ENCODE assay signal across 8 cellular contexts in genomic region chr2:37083873-37084792, GRCh38. TPM values are rescaled to one million over a fixed set of nuclear protein-coding genes. Genes with fewer than 3 reads are reported as not detected.
A peak's percentile ranks its signal among the peaks of the same experiment; 100 is the strongest.
DNase-seq lines count a peak whose midpoint lies in the region; ATAC-seq, FAIRE-seq and TF ChIP-seq lines count a peak whose summit lies in the region.

Gene GPATCH11, plus strand, starts transcription at chr2:37084518. Its CDS starts 3,864 bp downstream, at chr2:37088382.
Gene HEATR5B, minus strand, starts transcription at chr2:37084372. Its CDS starts 958 bp downstream, at chr2:37083414.

- H2AFZ ChIP-seq in GM23248, result peak within 1 kb of the TSS; percentile 96
- peak within 1 kb of the TSS; percentile 88 for H2AFZ ChIP-seq in Karpas-422 (ENCODE audit: low read length)

- no peaks in the 10 kb centered on the region for H3K27me3 ChIP-seq in DOHH2 (ENCODE audit: control insufficient read depth, low read length)
- no peaks in the 10 kb centered on the region for H3K27me3 ChIP-seq in GM23248 (replicated peaks; ENCODE audit: insufficient read depth)
- no peaks in the 10 kb centered on the region for H3K27me3 ChIP-seq in Karpas-422 (ENCODE audit: low read length)

- no peaks in the 10 kb centered on the region for H4K20me1 ChIP-seq in DOHH2 (ENCODE audit: control insufficient read depth, insufficient read depth, low read depth, low read length)
- H4K20me1 ChIP-seq in GM23248 (ENCODE audit: insufficient read depth), result no peaks in the 10 kb centered on the region
- H4K20me1 ChIP-seq in Karpas-422 (ENCODE audit: insufficient read depth, low read depth, low read length), result no peaks in the 10 kb centered on the region

- H3K4me1 ChIP-seq in DOHH2 (ENCODE audit: control insufficient read depth, low read length) (peaks cover 41% of the 10 kb centered on the region), GM23248 (ENCODE audit: insufficient read depth) (peaks cover 23% of the 10 kb centered on the region), Karpas-422 (ENCODE audit: low read length) (peaks cover 59% of the 10 kb centered on the region)

- 0 to 1% methylated on average over 71 to 74 of the region's 74 CpGs for WGBS in GM23248 (ENCODE audit: low coverage in 1 of 2, low lambda C conversion rate in 2 of 2, missing lambda C conversion rate in 2 of 2), 2 experiments

- intact Hi-C loops in natural killer cell (cut with micrococcal nuclease), result loop anchor here (10.0 kb wide), 2 partner anchors 151 to 279 kb away; partner anchors contain the start of genes CEBPZ and NDUFAF7

- H3K27ac Mint-ChIP-seq in natural killer cell, result no peak within 1 kb of the TSS

- H3F3A ChIP-seq in DOHH2 (ENCODE audit: control insufficient read depth, insufficient read depth) (peaks cover 8% of the 10 kb centered on the region), GM23248 (ENCODE audit: insufficient read depth) (peaks cover 13% of the 10 kb centered on the region)

- peak within 1 kb of the TSS; percentile 80 for H3K9ac ChIP-seq in GM23248
- H3K9ac ChIP-seq in Karpas-422 (ENCODE audit: low read length), result peak within 1 kb of the TSS; percentile 75

- FAIRE-seq in RCC 7860 (lab: Jason Lieb, UNC), result peak; percentile 72

- in situ Hi-C loops in GM23248 (cut with MboI), result no loop called here

- H3K4me2 ChIP-seq in DOHH2 (ENCODE audit: low read length) (peak within 1 kb of the TSS; percentile 71), GM23248 (ENCODE audit: unreplicated experiment) (peak within 1 kb of the TSS; percentile 97), Karpas-422 (ENCODE audit: low read depth, low read length, poor library complexity, severe bottlenecking) (peak within 1 kb of the TSS; percentile 88)

- H3K79me2 ChIP-seq in DOHH2 (ENCODE audit: control insufficient read depth, low read length), result peaks cover 40% of the 10 kb centered on the region
- peaks cover 53% of the 10 kb centered on the region for H3K79me2 ChIP-seq in GM23248 (ENCODE audit: insufficient read depth)
- H3K79me2 ChIP-seq in Karpas-422 (ENCODE audit: low read length), result peaks cover 78% of the 10 kb centered on the region

- DNase-seq in GM23248 (peak; percentile 98), Karpas-422 (peak; percentile 98), RCC 7860 (ENCODE audit: low spot score) (peak; percentile 95), activated T-helper 1 cell treated with Interleukin-2 at 50 U/mL for 16 hours (ENCODE audit: low read depth) (peak; percentile 90), fibroblast of pulmonary artery (ENCODE audit: low read depth) (peak; percentile 98), natural killer cell (peak; percentile 72)
- peak; percentile 92 for DNase-seq in stimulated activated naive CD4-positive, alpha-beta T cell treated with Interleukin-2 at 50 U/mL for 16 hours (lab: John Stamatoyannopoulos, UW)

- no peak within 1 kb of the TSS for H3K4me3 Mint-ChIP-seq in natural killer cell

- peaks cover 39% of the 10 kb centered on the region in 2 donors for H3K4me1 Mint-ChIP-seq in natural killer cell

- H3K9me3 ChIP-seq in DOHH2 (ENCODE audit: control insufficient read depth, insufficient read depth, low read length) (no peaks in the 10 kb centered on the region), GM23248 (ENCODE audit: low read depth) (no peaks in the 10 kb centered on the region), Karpas-422 (ENCODE audit: low read length) (no peaks in the 10 kb centered on the region)

- H3K9me2 ChIP-seq in DOHH2 (replicated peaks; ENCODE audit: control insufficient read depth, low read length), result no peaks in the 10 kb centered on the region
- no peaks in the 10 kb centered on the region for H3K9me2 ChIP-seq in GM23248 (ENCODE audit: insufficient read depth)
- no peaks in the 10 kb centered on the region for H3K9me2 ChIP-seq in Karpas-422 (replicated peaks; ENCODE audit: insufficient read depth, low read length)

- TF ChIP-seq CTCF in DOHH2 (IDR thresholded peaks at IDR 0.05; ENCODE audit: low read depth, low read length, poor library complexity, severe bottlenecking), result no peak
- no peak for TF ChIP-seq CTCF in fibroblast of pulmonary artery (IDR thresholded peaks at IDR 0.05; ENCODE audit: low read length, missing control alignments)
- TF ChIP-seq CTCF in natural killer cell (IDR thresholded peaks at IDR 0.05), result no peak

- peaks cover 7% of the 10 kb centered on the region for H3K36me3 Mint-ChIP-seq in natural killer cell

- H3K27ac ChIP-seq in DOHH2 (ENCODE audit: low read depth, low read length) (no peak within 1 kb of the TSS), GM23248 (peak within 1 kb of the TSS; percentile 47), Karpas-422 (ENCODE audit: low read length) (peak within 1 kb of the TSS; percentile 28)

- H3K36me3 ChIP-seq in DOHH2 (ENCODE audit: control insufficient read depth, low read length), result peaks cover 24% of the 10 kb centered on the region
- peaks cover 5% of the 10 kb centered on the region; the same call in 1 of the 2 replicates for H3K36me3 ChIP-seq in GM23248 (ENCODE audit: low read depth)
- peaks cover 12% of the 10 kb centered on the region; the same call in 1 of the 2 replicates for H3K36me3 ChIP-seq in Karpas-422 (ENCODE audit: insufficient read depth, low read length)

- H3K9me3 Mint-ChIP-seq in natural killer cell, result no peaks in the 10 kb centered on the region

- peak; percentile 71 to 80 (median 76) for ATAC-seq in natural killer cell

- H3K27me3 Mint-ChIP-seq in natural killer cell (ENCODE audit: low read depth in 2 of 2), result no peaks in the 10 kb centered on the region

- peak within 1 kb of the TSS; percentile 85 for H3K4me3 ChIP-seq in DOHH2 (ENCODE audit: low read length)
- H3K4me3 ChIP-seq in GM23248, result peak within 1 kb of the TSS; percentile 82
- peak within 1 kb of the TSS; percentile 83 for H3K4me3 ChIP-seq in Karpas-422 (ENCODE audit: low read length)
- peak within 1 kb of the TSS; percentile 95 for H3K4me3 ChIP-seq in fibroblast of pulmonary artery (replicated peaks; ENCODE audit: low read depth, low read length)

RNA-seq across cellular contexts. Expression of gene GPATCH11, which starts in this region (rescaled TPM):
- total RNA-seq in GM23248 (2014; rRNA removed; shearing (Covaris generic)), result 7.2 and 8.6 TPM in 2 replicates
- 4.4 and 4.9 TPM in 2 replicates for polyA plus RNA-seq in GM23248 (2016; fragmentation: Nextera tagmentation; extraction: Ambion mirVana)
- 7.8 and 16.4 TPM in 2 replicates for total RNA-seq in Karpas-422 (2014; rRNA removed; shearing (Covaris generic); ENCODE audit: low replicate concordance)
- total RNA-seq in natural killer cell, result 10 to 100 TPM in 1 of 3 donors, 1 to 10 TPM in 2; 6.5 to 18.2 (median 8.6) TPM

RNA-seq across cellular contexts. Expression of gene HEATR5B, which starts in this region (rescaled TPM):
- 17.0 and 21.4 TPM in 2 replicates for total RNA-seq in GM23248 (2014; rRNA removed; shearing (Covaris generic))
- 4.7 and 5.3 TPM in 2 replicates for polyA plus RNA-seq in GM23248 (2016; fragmentation: Nextera tagmentation; extraction: Ambion mirVana)
- 21.2 and 53.1 TPM in 2 replicates for total RNA-seq in Karpas-422 (2014; rRNA removed; shearing (Covaris generic); ENCODE audit: low replicate concordance)
- total RNA-seq in natural killer cell, result 10 to 100 TPM; 31.1 to 53.9 (median 39.9) TPM
